ENCODE assay signal across 8 cellular contexts in the genomic region with DNA sequence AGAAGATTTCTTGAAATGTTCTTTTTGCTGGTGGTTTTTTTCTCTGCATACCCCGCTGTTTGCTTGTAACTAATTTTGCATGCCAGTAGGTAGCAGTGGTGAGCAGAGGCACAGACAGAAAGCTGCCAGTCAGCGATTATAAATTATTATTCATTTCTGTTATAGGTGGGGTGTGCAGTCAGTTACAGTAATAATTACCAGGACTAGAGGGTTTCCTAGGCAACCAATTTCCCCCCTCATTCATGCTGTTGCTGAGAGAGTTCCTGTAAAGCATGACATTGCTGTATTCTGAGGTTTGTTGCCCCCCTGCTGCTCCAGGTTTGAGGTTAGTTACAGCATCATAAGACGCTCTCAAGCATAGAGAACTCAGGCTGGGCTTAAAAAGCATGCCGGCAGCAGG.
A peak's percentile ranks its signal among the peaks of the same experiment; 100 is the strongest.
DNase-seq lines count a peak whose midpoint lies in the region; ATAC-seq, FAIRE-seq and TF ChIP-seq lines count a peak whose summit lies in the region.

No MANE protein-coding gene starts in this region.

- TF ChIP-seq POLR2A in H54 (IDR thresholded peaks at IDR 0.05; ENCODE audit: low read depth, low read length), result no peak

- ATAC-seq in HG02981 (IDR thresholded peaks at IDR 0.05; ENCODE audit: unreplicated experiment), result peak; percentile 79
- peak; percentile 54; the same call in 2 of the 3 replicates for ATAC-seq in SK-N-SH treated with all-trans-retinoic acid at 6 μM for 48 hours

- no peak for FAIRE-seq in H54 (lab: Jason Lieb, UNC)

- DNase-seq in NCI-H82 (lab: John Stamatoyannopoulos, UW) (peak; percentile 21), NCI-H82 treated with DMSO at 0.1 percent for 48 hours (lab: John Stamatoyannopoulos, UW; ENCODE audit: unreplicated experiment) (no peak), lung microvascular endothelial cell (ENCODE audit: low read depth in 2 of 2) (peak; percentile 5 to 38), epidermal melanocyte (ENCODE audit: insufficient read length, low spot score) (no peak), NCI-H187 treated with DMSO at 0.1 percent for 48 hours (lab: John Stamatoyannopoulos, UW) (no peak), H54 (ENCODE audit: insufficient read length, low spot score) (no peak)

TF ChIP-seq in SK-N-SH treated with all-trans-retinoic acid at 6 μM for 48 hours, 23 proteins besides CTCF, POLR2A, EP300 and RAD21:
- TF ChIP-seq ZFP3 (CRISPR knock-in tag; IDR thresholded peaks at IDR 0.05) (no peak), ZC3H10 (CRISPR knock-in tag; IDR thresholded peaks at IDR 0.05) (no peak), ESRRG (CRISPR knock-in tag; IDR thresholded peaks at IDR 0.05) (no peak), RARB (CRISPR knock-in tag; IDR thresholded peaks at IDR 0.05) (no peak), POU6F1 (CRISPR knock-in tag; IDR thresholded peaks at IDR 0.05; ENCODE audit: borderline replicate concordance, low read depth) (no peak), ARNTL (CRISPR knock-in tag; IDR thresholded peaks at IDR 0.05; ENCODE audit: borderline replicate concordance, low read depth) (no peak), PPARA (CRISPR knock-in tag; IDR thresholded peaks at IDR 0.05; ENCODE audit: borderline replicate concordance) (no peak)
- TF ChIP-seq, protein P1, sequence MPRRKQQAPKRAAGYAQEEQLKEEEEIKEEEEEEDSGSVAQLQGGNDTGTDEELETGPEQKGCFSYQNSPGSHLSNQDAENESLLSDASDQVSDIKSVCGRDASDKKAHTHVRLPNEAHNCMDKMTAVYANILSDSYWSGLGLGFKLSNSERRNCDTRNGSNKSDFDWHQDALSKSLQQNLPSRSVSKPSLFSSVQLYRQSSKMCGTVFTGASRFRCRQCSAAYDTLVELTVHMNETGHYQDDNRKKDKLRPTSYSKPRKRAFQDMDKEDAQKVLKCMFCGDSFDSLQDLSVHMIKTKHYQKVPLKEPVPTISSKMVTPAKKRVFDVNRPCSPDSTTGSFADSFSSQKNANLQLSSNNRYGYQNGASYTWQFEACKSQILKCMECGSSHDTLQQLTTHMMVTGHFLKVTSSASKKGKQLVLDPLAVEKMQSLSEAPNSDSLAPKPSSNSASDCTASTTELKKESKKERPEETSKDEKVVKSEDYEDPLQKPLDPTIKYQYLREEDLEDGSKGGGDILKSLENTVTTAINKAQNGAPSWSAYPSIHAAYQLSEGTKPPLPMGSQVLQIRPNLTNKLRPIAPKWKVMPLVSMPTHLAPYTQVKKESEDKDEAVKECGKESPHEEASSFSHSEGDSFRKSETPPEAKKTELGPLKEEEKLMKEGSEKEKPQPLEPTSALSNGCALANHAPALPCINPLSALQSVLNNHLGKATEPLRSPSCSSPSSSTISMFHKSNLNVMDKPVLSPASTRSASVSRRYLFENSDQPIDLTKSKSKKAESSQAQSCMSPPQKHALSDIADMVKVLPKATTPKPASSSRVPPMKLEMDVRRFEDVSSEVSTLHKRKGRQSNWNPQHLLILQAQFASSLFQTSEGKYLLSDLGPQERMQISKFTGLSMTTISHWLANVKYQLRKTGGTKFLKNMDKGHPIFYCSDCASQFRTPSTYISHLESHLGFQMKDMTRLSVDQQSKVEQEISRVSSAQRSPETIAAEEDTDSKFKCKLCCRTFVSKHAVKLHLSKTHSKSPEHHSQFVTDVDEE (CRISPR knock-in tag; IDR thresholded peaks at IDR 0.05), result no peak

Comparison
In these comparisons a context has a peak if more than half of its experiments do, and no peak if none do; other contexts are left out.
1. DNase-seq: peak in NCI-H82 (single experiment) and lung microvascular endothelial cell (2 of 2); none in NCI-H82 treated with DMSO at 0.1 percent for 48 hours (single experiment), epidermal melanocyte (single experiment), NCI-H187 treated with DMSO at 0.1 percent for 48 hours (single experiment) and H54 (single experiment).